ENCODE assay signal across 21 cellular contexts in the genomic region with DNA sequence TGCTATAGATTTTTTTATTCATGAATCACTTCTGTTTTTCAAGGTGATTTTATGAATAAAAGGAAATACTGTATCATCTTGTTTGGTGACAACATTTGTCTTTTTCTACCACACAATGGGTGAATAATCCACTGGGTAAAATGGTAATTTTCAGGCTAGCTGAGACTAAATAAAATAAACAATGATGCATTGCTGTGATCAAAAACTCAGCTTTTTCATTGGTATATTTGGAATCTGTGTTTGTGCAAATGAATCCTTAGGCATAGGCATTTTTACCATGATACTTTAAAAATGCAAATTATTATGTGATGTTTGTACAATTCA. TPM values are rescaled to one million over a fixed set of nuclear protein-coding genes. Genes with fewer than 3 reads are reported as not detected.
DNase-seq lines count a peak whose midpoint lies in the region; ATAC-seq and TF ChIP-seq lines count a peak whose summit lies in the region.
"Had no signal": no experiment of that assay in that cellular context is flagged by ENCODE, and none has a peak within 500 bp of the region (broad histone marks: within the 10 kb centered on the region; RNA-seq: fewer than 3 reads in every experiment).

No MANE protein-coding gene starts in this region.

- H3K27ac ChIP-seq in SJCRH30 (peak overlapping the region; percentile 99), epithelial cell of prostate (peak overlapping the region; percentile 74), colonic mucosa (no peak overlapping the region)
- H3K27ac ChIP-seq: dorsolateral prefrontal cortex, suprapubic skin, VCaP had no signal

- H3K4me3 Mint-ChIP-seq in nephron: no peak overlapping the region
- H3K4me3 Mint-ChIP-seq: activated CD4-positive, alpha-beta T cell treated with anti-CD3 and anti-CD28 coated beads, Interleukin-2, amount 10 ng/mL, durations not matched to agents 7 days and 5 days; CD14-positive monocyte; IgD-negative memory B cell had no signal

- no peak overlapping the region for H3K9ac ChIP-seq in colonic mucosa (ENCODE audit: low read depth in 2 of 2, low read length in 2 of 2)

- H3K4me1 ChIP-seq in SJCRH30 (peaks cover 53% of the 10 kb centered on the region), colonic mucosa (no peaks in the 10 kb centered on the region)

- peak overlapping the region; percentile 63 to 87 (median 82) for H3K27ac Mint-ChIP-seq in nephron
- H3K27ac Mint-ChIP-seq: activated CD4-positive, alpha-beta T cell treated with anti-CD3 and anti-CD28 coated beads, Interleukin-2, amount 10 ng/mL, durations not matched to agents 7 days and 5 days; CD14-positive monocyte; IgD-negative memory B cell had no signal

- ATAC-seq in GM18502 (IDR thresholded peaks at IDR 0.05; ENCODE audit: poor library complexity, unreplicated experiment): no peak
- ATAC-seq in HG03460 (IDR thresholded peaks at IDR 0.05; ENCODE audit: unreplicated experiment): no peak

- H3K9me3 ChIP-seq in SJCRH30 (replicated peaks): peaks cover 9% of the 10 kb centered on the region; the same call in 1 of the 2 replicates
- no peaks in the 10 kb centered on the region for H3K9me3 ChIP-seq in colonic mucosa
- H3K9me3 ChIP-seq: suprapubic skin, uterus had no signal

- no peaks in the 10 kb centered on the region for H3K36me3 ChIP-seq in SJCRH30
- no peaks in the 10 kb centered on the region for H3K36me3 ChIP-seq in colonic mucosa
- H3K36me3 ChIP-seq: suprapubic skin, uterus had no signal

- H3K36me3 Mint-ChIP-seq in nephron (ENCODE audit: low read depth): no peaks in the 10 kb centered on the region
- H3K36me3 Mint-ChIP-seq: CD14-positive monocyte had no signal

- no peaks in the 10 kb centered on the region for H3K27me3 Mint-ChIP-seq in nephron (ENCODE audit: low read depth)
- H3K27me3 Mint-ChIP-seq: activated CD4-positive, alpha-beta T cell treated with anti-CD3 and anti-CD28 coated beads, Interleukin-2, amount 10 ng/mL, durations not matched to agents 7 days and 5 days had no signal

- no peak for TF ChIP-seq CTCF in nephron (IDR thresholded peaks at IDR 0.05; ENCODE audit: unreplicated experiment in 3 of 3)
- TF ChIP-seq CTCF in colonic mucosa (IDR thresholded peaks at IDR 0.05): no peak

- H3K4me3 ChIP-seq in SJCRH30 (peak overlapping the region; percentile 2; the same call in 1 of the 2 replicates), colonic mucosa (no peak overlapping the region)
- H3K4me3 ChIP-seq: dorsolateral prefrontal cortex, suprapubic skin, uterus had no signal

- peak; percentile 12 for DNase-seq in AG08396 (ENCODE audit: low spot score)
- peak in 1 of 2 experiments; percentile 81 for DNase-seq in SJCRH30
- DNase-seq in epithelial cell of prostate (ENCODE audit: low read depth, low spot score): no peak
- DNase-seq in colonic mucosa: no peak
- DNase-seq in NCI-H82 (lab: John Stamatoyannopoulos, UW): no peak
- DNase-seq: activated CD4-positive, alpha-beta T cell treated with anti-CD3 and anti-CD28 coated beads, Interleukin-2, amount 10 ng/mL, durations not matched to agents 7 days and 5 days; activated CD8-positive, alpha-beta memory T cell treated with anti-CD3 and anti-CD28 coated beads, Interleukin-2, amount 50 U/mL, for 4 hours; dorsolateral prefrontal cortex; NCI-H1436 treated with DMSO at 0.1 percent for 48 hours; NCI-H2171; NCI-H526 treated with DMSO at 0.1 percent for 48 hours; retina; Right ventricle myocardium superior had no signal

- H3K27me3 ChIP-seq in SJCRH30 (no peaks in the 10 kb centered on the region), colonic mucosa (no peaks in the 10 kb centered on the region)
- H3K27me3 ChIP-seq: dorsolateral prefrontal cortex, suprapubic skin, uterus had no signal

- H3K4me1 Mint-ChIP-seq in nephron: peaks cover 27% of the 10 kb centered on the region
- H3K4me1 Mint-ChIP-seq: activated CD4-positive, alpha-beta T cell treated with anti-CD3 and anti-CD28 coated beads, Interleukin-2, amount 10 ng/mL, durations not matched to agents 7 days and 5 days; CD14-positive monocyte; IgD-negative memory B cell had no signal

- intact Hi-C loops in colonic mucosa (cut with DNase I): no loop called here

- peaks cover 2% of the 10 kb centered on the region for H3K9me3 Mint-ChIP-seq in nephron
- H3K9me3 Mint-ChIP-seq: activated CD4-positive, alpha-beta T cell treated with anti-CD3 and anti-CD28 coated beads, Interleukin-2, amount 10 ng/mL, durations not matched to agents 7 days and 5 days had no signal

RNA-seq across cellular contexts. Expression of a gene that starts 41.7 kb away (rescaled TPM):
- total RNA-seq in SJCRH30 (2014; rRNA removed; shearing (Covaris generic)): 52.5 and 55.2 TPM in 2 replicates
- total RNA-seq in colonic mucosa: 10 to 100 TPM in 1 of 2 donors, 1 to 10 TPM in 1; 6.1 to 10.8 TPM
- total RNA-seq: activated CD4-positive, alpha-beta T cell treated with anti-CD3 and anti-CD28 coated beads, Interleukin-2, amount 10 ng/mL, durations not matched to agents 7 days and 5 days had no signal
